1 cellular context compared by ENCODE assay signal in genomic region chr1:206441336-206441967, GRCh38.
TF ChIP-seq lines count a peak whose summit lies in the region.

No MANE protein-coding gene starts in this region.

TF ChIP-seq in GM12878, 131 proteins besides CTCF, POLR2A, EP300 and RAD21 (continued from another document):
- TF ChIP-seq ZNF687 (IDR thresholded peaks at IDR 0.05), result 0 out of 2 replicates have a peak, but pooled peaks have one; percentile 17
- no peak for TF ChIP-seq NR2C2 (IDR thresholded peaks at IDR 0.05; ENCODE audit: borderline replicate concordance, control insufficient read depth, insufficient read length, low read depth)
- no peak for TF ChIP-seq SMC3 (IDR thresholded peaks at IDR 0.05; ENCODE audit: borderline replicate concordance, low read length)
- TF ChIP-seq KDM1A (IDR thresholded peaks at IDR 0.05; ENCODE audit: borderline replicate concordance), result no peak
- TF ChIP-seq, protein P1, sequence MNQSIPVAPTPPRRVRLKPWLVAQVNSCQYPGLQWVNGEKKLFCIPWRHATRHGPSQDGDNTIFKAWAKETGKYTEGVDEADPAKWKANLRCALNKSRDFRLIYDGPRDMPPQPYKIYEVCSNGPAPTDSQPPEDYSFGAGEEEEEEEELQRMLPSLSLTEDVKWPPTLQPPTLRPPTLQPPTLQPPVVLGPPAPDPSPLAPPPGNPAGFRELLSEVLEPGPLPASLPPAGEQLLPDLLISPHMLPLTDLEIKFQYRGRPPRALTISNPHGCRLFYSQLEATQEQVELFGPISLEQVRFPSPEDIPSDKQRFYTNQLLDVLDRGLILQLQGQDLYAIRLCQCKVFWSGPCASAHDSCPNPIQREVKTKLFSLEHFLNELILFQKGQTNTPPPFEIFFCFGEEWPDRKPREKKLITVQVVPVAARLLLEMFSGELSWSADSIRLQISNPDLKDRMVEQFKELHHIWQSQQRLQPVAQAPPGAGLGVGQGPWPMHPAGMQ (IDR thresholded peaks at IDR 0.05; ENCODE audit: borderline replicate concordance), result no peak
- TF ChIP-seq, protein P2, sequence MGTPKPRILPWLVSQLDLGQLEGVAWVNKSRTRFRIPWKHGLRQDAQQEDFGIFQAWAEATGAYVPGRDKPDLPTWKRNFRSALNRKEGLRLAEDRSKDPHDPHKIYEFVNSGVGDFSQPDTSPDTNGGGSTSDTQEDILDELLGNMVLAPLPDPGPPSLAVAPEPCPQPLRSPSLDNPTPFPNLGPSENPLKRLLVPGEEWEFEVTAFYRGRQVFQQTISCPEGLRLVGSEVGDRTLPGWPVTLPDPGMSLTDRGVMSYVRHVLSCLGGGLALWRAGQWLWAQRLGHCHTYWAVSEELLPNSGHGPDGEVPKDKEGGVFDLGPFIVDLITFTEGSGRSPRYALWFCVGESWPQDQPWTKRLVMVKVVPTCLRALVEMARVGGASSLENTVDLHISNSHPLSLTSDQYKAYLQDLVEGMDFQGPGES (IDR thresholded peaks at IDR 0.05), result no peak
- TF ChIP-seq, protein P3, sequence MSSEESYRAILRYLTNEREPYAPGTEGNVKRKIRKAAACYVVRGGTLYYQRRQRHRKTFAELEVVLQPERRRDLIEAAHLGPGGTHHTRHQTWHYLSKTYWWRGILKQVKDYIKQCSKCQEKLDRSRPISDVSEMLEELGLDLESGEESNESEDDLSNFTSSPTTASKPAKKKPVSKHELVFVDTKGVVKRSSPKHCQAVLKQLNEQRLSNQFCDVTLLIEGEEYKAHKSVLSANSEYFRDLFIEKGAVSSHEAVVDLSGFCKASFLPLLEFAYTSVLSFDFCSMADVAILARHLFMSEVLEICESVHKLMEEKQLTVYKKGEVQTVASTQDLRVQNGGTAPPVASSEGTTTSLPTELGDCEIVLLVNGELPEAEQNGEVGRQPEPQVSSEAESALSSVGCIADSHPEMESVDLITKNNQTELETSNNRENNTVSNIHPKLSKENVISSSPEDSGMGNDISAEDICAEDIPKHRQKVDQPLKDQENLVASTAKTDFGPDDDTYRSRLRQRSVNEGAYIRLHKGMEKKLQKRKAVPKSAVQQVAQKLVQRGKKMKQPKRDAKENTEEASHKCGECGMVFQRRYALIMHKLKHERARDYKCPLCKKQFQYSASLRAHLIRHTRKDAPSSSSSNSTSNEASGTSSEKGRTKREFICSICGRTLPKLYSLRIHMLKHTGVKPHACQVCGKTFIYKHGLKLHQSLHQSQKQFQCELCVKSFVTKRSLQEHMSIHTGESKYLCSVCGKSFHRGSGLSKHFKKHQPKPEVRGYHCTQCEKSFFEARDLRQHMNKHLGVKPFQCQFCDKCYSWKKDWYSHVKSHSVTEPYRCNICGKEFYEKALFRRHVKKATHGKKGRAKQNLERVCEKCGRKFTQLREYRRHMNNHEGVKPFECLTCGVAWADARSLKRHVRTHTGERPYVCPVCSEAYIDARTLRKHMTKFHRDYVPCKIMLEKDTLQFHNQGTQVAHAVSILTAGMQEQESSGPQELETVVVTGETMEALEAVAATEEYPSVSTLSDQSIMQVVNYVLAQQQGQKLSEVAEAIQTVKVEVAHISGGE (CRISPR knock-in tag; IDR thresholded peaks at IDR 0.05), result no peak
- TF ChIP-seq EZH2 (IDR thresholded peaks at IDR 0.05; ENCODE audit: borderline replicate concordance, control insufficient read depth, low read depth, low read length), result no peak
- TF ChIP-seq STAT1 (conservative IDR thresholded peaks at IDR 0.05), result no peak
- no peak for TF ChIP-seq GATAD2B (conservative IDR thresholded peaks at IDR 0.05; ENCODE audit: low read depth)
